Comparison of ENCODE assay signal across 20 cellular contexts in genomic region chr22:45779351-45779750, GRCh38.
DNase-seq lines count a peak whose midpoint lies in the region; ATAC-seq, FAIRE-seq and TF ChIP-seq lines count a peak whose summit lies in the region.
"Had no signal": no experiment of that assay in that cellular context is flagged by ENCODE, and none has a peak within 500 bp of the region (broad histone marks: within the 10 kb centered on the region; RNA-seq: fewer than 3 reads in every experiment).

No MANE protein-coding gene starts in this region.

- TF ChIP-seq EP300 in GM12878 (IDR thresholded peaks at IDR 0.05; ENCODE audit: borderline replicate concordance in 1 of 2, control insufficient read depth in 1 of 2, low read depth in 2 of 2, low read length in 2 of 2) = no peak
- TF ChIP-seq EP300 in transverse colon (IDR thresholded peaks at IDR 0.05; ENCODE audit: low read depth) = no peak
- no peak for TF ChIP-seq EP300 in ovary (IDR thresholded peaks at IDR 0.05)

- FAIRE-seq in GM12878 (lab: Jason Lieb, UNC) = no peak
- FAIRE-seq: G401.6, H1 had no signal

- DNase-seq in Calu3 = no peak
- DNase-seq in GM12878 (ENCODE audit: low read depth, low spot score) = no peak
- DNase-seq in memory B cell (ENCODE audit: low spot score in 2 of 2) = no peak
- DNase-seq in transverse colon = no peak
- DNase-seq in activated CD8-positive, alpha-beta memory T cell treated with anti-CD3 and anti-CD28 coated beads, Interleukin-2, amount 50 U/mL, for 4 hours = no peak
- no peak for DNase-seq in left cardiac atrium
- no peak for DNase-seq in ovary
- DNase-seq: Caco-2; CD8-positive, alpha-beta memory T cell; DMS 273 treated with DMSO at 0.1 percent for 48 hours; DMS79; EL; HCEC 1CT; HFFc6 had no signal

- peaks cover 85% of the 10 kb centered on the region for H3K4me1 Mint-ChIP-seq in Calu3 (ENCODE audit: low read depth, unreplicated experiment)
- peaks cover 27% of the 10 kb centered on the region for H3K4me1 Mint-ChIP-seq in memory B cell

- no peaks in the 10 kb centered on the region for H3K9me2 ChIP-seq in OCI-LY1 (ENCODE audit: low read depth, low read length)

- no TSS peak for BruUV-seq in Calu3 (replicated peaks; lab: Mats Ljungman, UMichigan)
- BruUV-seq in GM12878 (replicated peaks; lab: Mats Ljungman, UMichigan) = no TSS peak

- in situ Hi-C loops in GM12878 (cut with MboI) = no loop called here
- in situ Hi-C loops in transverse colon (cut with MboI; ENCODE audit: low pct_ligation_motif_present in 1 of 4, low pct_unique_long_range_greater_than_20kb in 1 of 4, low sequenced_read_pairs in 3 of 4) = no loop called here

- peaks cover 47% of the 10 kb centered on the region for H3K36me3 Mint-ChIP-seq in Calu3 (ENCODE audit: insufficient read depth, unreplicated experiment)
- H3K36me3 Mint-ChIP-seq in memory B cell = peaks cover 18% of the 10 kb centered on the region

- TF ChIP-seq RAD21 in GM12878 (IDR thresholded peaks at IDR 0.05; ENCODE audit: insufficient read depth, low read depth, low read length) = no peak

- H3K4me3 ChIP-seq in OCI-LY1 (ENCODE audit: low read depth, low read length, poor library complexity, severe bottlenecking) (no peak overlapping the region), GM12878 (no peak overlapping the region), transverse colon (no peak overlapping the region), ovary (no peak overlapping the region)
- H3K4me3 ChIP-seq: BLaER1 had no signal

- SMC1A ChIA-PET in GM12878 (lab: Charles Lee; ENCODE audit: uncharacterized antibody, unreplicated experiment) = no interaction called here

- RAD21 ChIA-PET in GM12878 (lab: Charles Lee; ENCODE audit: unreplicated experiment) = no interaction called here

- POLR2A ChIA-PET in GM12878 (lab: Charles Lee) = no interaction called here

- peaks cover 38% of the 10 kb centered on the region; the same call in 1 of the 2 replicates for H3K36me3 ChIP-seq in OCI-LY1 (ENCODE audit: insufficient read depth, low read length)
- peaks cover 2 to 8% of the 10 kb centered on the region in 2 experiments for H3K36me3 ChIP-seq in GM12878 (ENCODE audit: control insufficient read depth in 2 of 2, insufficient read depth in 2 of 2, low read length in 1 of 2)
- H3K36me3 ChIP-seq in transverse colon = no peaks in the 10 kb centered on the region
- H3K36me3 ChIP-seq in ovary = no peaks in the 10 kb centered on the region

- peaks cover 33% of the 10 kb centered on the region for H3F3A ChIP-seq in OCI-LY1 (ENCODE audit: insufficient read depth, low read length)

- H3K9me3 Mint-ChIP-seq in Calu3 (ENCODE audit: low read depth, unreplicated experiment) = peaks cover 2% of the 10 kb centered on the region
- H3K9me3 Mint-ChIP-seq in memory B cell = no peaks in the 10 kb centered on the region
- H3K9me3 Mint-ChIP-seq: CD8-positive, alpha-beta memory T cell; HFFc6; IgD-negative memory B cell had no signal

- H3K79me2 ChIP-seq in OCI-LY1 (ENCODE audit: insufficient read depth, low read length) = peaks cover 9% of the 10 kb centered on the region
- H3K79me2 ChIP-seq in GM12878 (ENCODE audit: control insufficient read depth, insufficient read depth, low read length) = peaks cover 22% of the 10 kb centered on the region

- H3K9me3 ChIP-seq in OCI-LY1 (ENCODE audit: low read length) (no peaks in the 10 kb centered on the region), GM12878 (replicated peaks; ENCODE audit: control insufficient read depth, insufficient read depth, low read length) (no peaks in the 10 kb centered on the region; the same call in 2 of the 3 replicates), transverse colon (no peaks in the 10 kb centered on the region), ovary (no peaks in the 10 kb centered on the region)
- H3K9me3 ChIP-seq: BLaER1, Caco-2 had no signal

- H3K27me3 Mint-ChIP-seq in Calu3 (ENCODE audit: unreplicated experiment) (no peaks in the 10 kb centered on the region), memory B cell (no peaks in the 10 kb centered on the region)
- H3K27me3 Mint-ChIP-seq: CD8-positive, alpha-beta memory T cell; IgD-negative memory B cell had no signal

- H3K9ac ChIP-seq in OCI-LY1 (ENCODE audit: low read length) (peak overlapping the region; percentile 48), GM12878 (ENCODE audit: control insufficient read depth, insufficient read depth, low read length) (no peak overlapping the region)
- H3K9ac ChIP-seq: BLaER1 had no signal

- TF ChIP-seq POLR2A in GM12878 (IDR thresholded peaks at IDR 0.05; ENCODE audit: low read depth, low read length) = no peak
- no peak for TF ChIP-seq POLR2A in transverse colon (IDR thresholded peaks at IDR 0.05)
- no peak for TF ChIP-seq POLR2A in ovary (IDR thresholded peaks at IDR 0.05)

- peak overlapping the region; percentile 75 for H3K27ac Mint-ChIP-seq in Calu3 (ENCODE audit: unreplicated experiment)
- peak overlapping the region; percentile 22 for H3K27ac Mint-ChIP-seq in memory B cell
- H3K27ac Mint-ChIP-seq: CD8-positive, alpha-beta memory T cell; HFFc6; IgD-negative memory B cell had no signal

- H3K4me2 ChIP-seq in OCI-LY1 (ENCODE audit: low read length) (peak overlapping the region; percentile 18; the same call in 1 of the 2 replicates), GM12878 (ENCODE audit: control insufficient read depth, insufficient read depth) (no peak overlapping the region)
- H3K4me2 ChIP-seq: BLaER1 had no signal

- H3K4me1 ChIP-seq in OCI-LY1 (ENCODE audit: insufficient read depth, low read length, severe bottlenecking) = peaks cover 100% of the 10 kb centered on the region
- H3K4me1 ChIP-seq in GM12878 (ENCODE audit: control insufficient read depth, insufficient read depth, low read length) = peaks cover 42% of the 10 kb centered on the region
- H3K4me1 ChIP-seq in transverse colon = peaks cover 0 to 1% (median 0%) of the 10 kb centered on the region in 4 donors
- H3K4me1 ChIP-seq in ovary (ENCODE audit: insufficient read depth) = peaks cover 3% of the 10 kb centered on the region

- no peak overlapping the region for H2AFZ ChIP-seq in OCI-LY1 (ENCODE audit: low read length)
- no peak overlapping the region for H2AFZ ChIP-seq in GM12878 (ENCODE audit: control insufficient read depth, low read depth, low read length)

- CTCF ChIA-PET in Calu3 (lab: Charles Lee) (no interaction called here), GM12878 (lab: Yijun Ruan, JAX) (no interaction called here)

- 96% methylated on average over 5 of the region's 5 CpGs for WGBS in GM12878 (ENCODE audit: insufficient coverage, insufficient replicate concordance, low lambda C conversion rate, missing lambda C conversion rate)
- 86 to 93% methylated on average over 5 of the region's 5 CpGs for WGBS in transverse colon (ENCODE audit: low coverage in 1 of 2), 2 donors
- 91 to 96% (median 93%) methylated on average over 5 of the region's 5 CpGs for WGBS in ovary, 3 donors

- intact Hi-C loops in Calu3 (cut with micrococcal nuclease; ENCODE audit: unreplicated experiment) (no loop called here), GM12878 (cut with micrococcal nuclease; ENCODE audit: unreplicated experiment) (loop anchor here (5.0 kb wide), 1 partner anchor 107 kb away; the partner anchor contains the start of gene ATXN10), transverse colon (cut with DNase I; ENCODE audit: low total_unique reads) (loop anchor here (2.0 kb wide), 1 partner anchor 75 kb away; no protein-coding TSS in a partner anchor), left cardiac atrium (cut with DNase I) (no loop called here), ovary (cut with DNase I) (no loop called here)

- no peak overlapping the region for H3K4me3 Mint-ChIP-seq in Calu3 (ENCODE audit: low read depth, unreplicated experiment)
- no peak overlapping the region for H3K4me3 Mint-ChIP-seq in memory B cell
- H3K4me3 Mint-ChIP-seq: CD8-positive, alpha-beta memory T cell; HFFc6; IgD-negative memory B cell had no signal

- H3K27me3 ChIP-seq in OCI-LY1 (ENCODE audit: insufficient read depth, low read length) (no peaks in the 10 kb centered on the region), GM12878 (replicated peaks in 1 of 2; ENCODE audit: control insufficient read depth in 2 of 2, insufficient read depth in 2 of 2, low read length in 1 of 2) (no peaks in the 10 kb centered on the region), transverse colon (no peaks in the 10 kb centered on the region), ovary (no peaks in the 10 kb centered on the region)
- H3K27me3 ChIP-seq: BLaER1 had no signal

- H4K20me1 ChIP-seq in OCI-LY1 (ENCODE audit: insufficient read depth, low read length) = no peaks in the 10 kb centered on the region
- no peaks in the 10 kb centered on the region for H4K20me1 ChIP-seq in GM12878 (ENCODE audit: control insufficient read depth, insufficient read depth)

- TF ChIP-seq CTCF in Calu3 (IDR thresholded peaks at IDR 0.05; ENCODE audit: unreplicated experiment) = no peak
- TF ChIP-seq CTCF in OCI-LY1 (IDR thresholded peaks at IDR 0.05; ENCODE audit: low read length) = no peak
- no peak for TF ChIP-seq CTCF in GM12878 (IDR thresholded peaks at IDR 0.05 in 2 of 3, conservative IDR thresholded peaks at IDR 0.05 in 1 of 3; ENCODE audit: control insufficient read depth in 2 of 3, extremely low read depth in 1 of 3, insufficient read depth in 1 of 3, low read depth in 3 of 3, low read length in 3 of 3)
- no peak for TF ChIP-seq CTCF in transverse colon (IDR thresholded peaks at IDR 0.05)
- no peak for TF ChIP-seq CTCF in ovary (IDR thresholded peaks at IDR 0.05)

- no peak for ATAC-seq in GM12878
- no peak for ATAC-seq in memory B cell (ENCODE audit: low read depth)
- ATAC-seq in left cardiac atrium = no peak

- H3K27ac ChIP-seq in OCI-LY1 (ENCODE audit: low read depth, low read length, poor library complexity, severe bottlenecking) (peak overlapping the region; percentile 100), GM12878 (ENCODE audit: control insufficient read depth, insufficient read depth) (0 out of 2 replicates have a peak overlapping the region, but pooled peaks have one; percentile 6), transverse colon (no peak overlapping the region), ovary (no peak overlapping the region)
- H3K27ac ChIP-seq: 22Rv1, BLaER1 had no signal

TF ChIP-seq in GM12878, 131 proteins besides CTCF, POLR2A, EP300 and RAD21:
- TF ChIP-seq RUNX3 (IDR thresholded peaks at IDR 0.05; ENCODE audit: low read length) (peak; percentile 29; the same call in 1 of the 2 replicates), TCF3 (IDR thresholded peaks at IDR 0.05; ENCODE audit: borderline replicate concordance, insufficient read depth, low read depth, low read length) (no peak)

Comparison
In these comparisons a context has a peak if more than half of its experiments do, and no peak if none do; other contexts are left out.
1. H3K27ac ChIP-seq: peak in OCI-LY1 (single experiment) and GM12878 (single experiment); none in transverse colon (0 of 4) and ovary (0 of 2).
2. intact Hi-C loops: an anchor here in GM12878 (5.0 kb wide) and transverse colon (2.0 kb wide); none called in Calu3, left cardiac atrium and ovary.